23 cellular contexts compared by ENCODE assay signal in the genomic region with DNA sequence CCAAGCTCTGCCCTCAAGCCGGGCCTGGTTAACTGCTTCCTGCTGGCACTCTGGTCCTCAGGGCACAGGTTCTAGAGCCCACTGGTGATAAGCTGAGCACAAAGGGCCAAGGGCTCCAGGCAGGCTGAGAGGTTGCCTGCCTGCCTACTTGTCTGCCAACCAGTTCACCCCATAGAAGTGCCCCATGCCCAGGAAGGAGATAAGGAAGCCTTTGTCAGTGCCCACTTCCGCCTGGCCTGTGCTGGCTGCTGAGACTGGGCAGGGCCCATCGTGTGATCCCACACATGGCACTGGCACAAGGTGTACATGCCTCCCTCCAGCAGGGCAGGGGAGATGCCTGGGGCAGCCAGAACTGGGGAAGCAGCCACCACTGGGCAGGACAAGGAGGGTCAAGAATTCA. TPM values are rescaled to one million over a fixed set of nuclear protein-coding genes. Genes with fewer than 3 reads are reported as not detected.
A peak's percentile ranks its signal among the peaks of the same experiment; 100 is the strongest.
DNase-seq lines count a peak whose midpoint lies in the region; ATAC-seq and TF ChIP-seq lines count a peak whose summit lies in the region.
"Had no signal": no experiment of that assay in that cellular context is flagged by ENCODE, and none has a peak within 500 bp of the region (broad histone marks: within the 10 kb centered on the region; RNA-seq: fewer than 3 reads in every experiment).

No MANE protein-coding gene starts in this region.

- no CpG with 5 or more reads among the region's 3 CpGs for WGBS in neuronal stem cell (ENCODE audit: extremely low coverage in 2 of 2, insufficient read length in 2 of 2, insufficient replicate concordance in 1 of 2), 2 donors
- WGBS in prostate gland, result 82% methylated on average over 3 of the region's 3 CpGs

- H3K27me3 Mint-ChIP-seq in MCF 10A (ENCODE audit: insufficient read depth, unreplicated experiment), result no peaks in the 10 kb centered on the region
- H3K27me3 Mint-ChIP-seq in effector memory CD8-positive, alpha-beta T cell, result no peaks in the 10 kb centered on the region
- H3K27me3 Mint-ChIP-seq: activated CD4-positive, alpha-beta T cell treated with anti-CD3 and anti-CD28 coated beads, Interleukin-2, amount 10 ng/mL, durations not matched to agents 7 days and 5 days; activated naive CD8-positive, alpha-beta T cell had no signal

- H4K91ac ChIP-seq in neuronal stem cell (ENCODE audit: low read depth, low read length, poor library complexity), result no peak overlapping the region

- no peak overlapping the region for H2BK120ac ChIP-seq in neuronal stem cell (ENCODE audit: low read depth, low read length)

- TF ChIP-seq POLR2A in breast epithelium (IDR thresholded peaks at IDR 0.05) (no peak), prostate gland (IDR thresholded peaks at IDR 0.05) (no peak)

- no peaks in the 10 kb centered on the region for H3K9me3 ChIP-seq in breast epithelium
- no peaks in the 10 kb centered on the region for H3K9me3 ChIP-seq in right atrium auricular region
- no peaks in the 10 kb centered on the region for H3K9me3 ChIP-seq in neuronal stem cell (replicated peaks in 1 of 2; ENCODE audit: control insufficient read depth in 2 of 2, insufficient read depth in 1 of 2, low read depth in 1 of 2, low read length in 2 of 2)
- H3K9me3 ChIP-seq in prostate gland, result no peaks in the 10 kb centered on the region
- H3K9me3 ChIP-seq: esophagus squamous epithelium, thyroid gland had no signal

- DNase-seq in breast epithelium (ENCODE audit: low spot score in 2 of 2), result no peak
- DNase-seq in MCF 10A (ENCODE audit: unreplicated experiment), result no peak
- no peak for DNase-seq in right atrium auricular region (ENCODE audit: low spot score)
- DNase-seq in neuronal stem cell (ENCODE audit: low spot score), result no peak
- no peak for DNase-seq in effector memory CD8-positive, alpha-beta T cell
- DNase-seq in prostate gland (ENCODE audit: low spot score), result no peak
- no peak for DNase-seq in GDM1 (lab: John Stamatoyannopoulos, UW)
- no peak for DNase-seq in ACHN
- DNase-seq: activated CD4-positive, alpha-beta T cell treated with anti-CD3 and anti-CD28 coated beads, Interleukin-2, amount 10 ng/mL, durations not matched to agents 7 days and 5 days; esophagus squamous epithelium; Kasumi-1; NCI-H1048; NCI-H1930; NCI-H345; nephron progenitor cell; SIG-M5; stimulated activated CD4-positive, alpha-beta T cell treated with anti-CD3 and anti-CD28 coated beads, Interleukin-2, amount 100 ng/mL, for 48 hours; stimulated activated naive CD4-positive, alpha-beta T cell; thyroid gland; WERI-Rb-1 had no signal

- H2AFZ ChIP-seq in neuronal stem cell (ENCODE audit: low read length), result no peak overlapping the region
- H2AFZ ChIP-seq: GM23338 had no signal

- no peaks in the 10 kb centered on the region for H3K27me3 ChIP-seq in breast epithelium
- H3K27me3 ChIP-seq in right atrium auricular region, result no peaks in the 10 kb centered on the region
- H3K27me3 ChIP-seq in neuronal stem cell (ENCODE audit: control insufficient read depth in 3 of 3, insufficient read depth in 3 of 3, low read depth in 1 of 3, low read length in 3 of 3), result no peaks in the 10 kb centered on the region
- H3K27me3 ChIP-seq in prostate gland (replicated peaks; ENCODE audit: insufficient read depth), result no peaks in the 10 kb centered on the region
- H3K27me3 ChIP-seq: esophagus squamous epithelium, thyroid gland had no signal

- CTCF ChIA-PET in MCF 10A (lab: Yijun Ruan, JAX), result interaction anchor here (0.6 to 2.2 kb wide), 3 partner anchors 22 to 184 kb away, joined by 3 to 6 read pairs (median 3); no protein-coding TSS in a partner anchor

- no peak overlapping the region for H2AK5ac ChIP-seq in neuronal stem cell (ENCODE audit: low read depth, low read length)

- H2BK15ac ChIP-seq in neuronal stem cell (ENCODE audit: low read length), result no peak overlapping the region

- ATAC-seq in effector memory CD8-positive, alpha-beta T cell (replicated peaks), result no peak
- ATAC-seq: GM23338 had no signal

- no peak overlapping the region for H3K9ac ChIP-seq in neuronal stem cell (ENCODE audit: low read depth, low read length, poor library complexity)

- H3K27ac Mint-ChIP-seq in MCF 10A (ENCODE audit: low read depth, unreplicated experiment), result no peak overlapping the region
- H3K27ac Mint-ChIP-seq in effector memory CD8-positive, alpha-beta T cell, result no peak overlapping the region
- H3K27ac Mint-ChIP-seq: activated CD4-positive, alpha-beta T cell treated with anti-CD3 and anti-CD28 coated beads, Interleukin-2, amount 10 ng/mL, durations not matched to agents 7 days and 5 days; activated naive CD8-positive, alpha-beta T cell; GM23338; T-helper 1 cell treated with Interleukin-12 subunit alpha and Interleukin-12 subunit beta and Interleukin-4 antibody, amounts not matched to agents 30 μg/mL and 1 μg/mL, for 36 hours had no signal

- H3K4me3 ChIP-seq in breast epithelium (no peak overlapping the region), right atrium auricular region (no peak overlapping the region), neuronal stem cell (ENCODE audit: low read length in 2 of 2) (no peak overlapping the region), prostate gland (no peak overlapping the region)
- H3K4me3 ChIP-seq: esophagus squamous epithelium, GM23338, thyroid gland had no signal

- peak overlapping the region; percentile 67 for H3K18ac ChIP-seq in neuronal stem cell (ENCODE audit: low read length)

- H3K4me2 ChIP-seq in neuronal stem cell (ENCODE audit: insufficient read depth, low read length, poor library complexity, severe bottlenecking), result no peak overlapping the region
- H3K4me2 ChIP-seq: GM23338 had no signal

- in situ Hi-C loops in ACHN (cut with HindIII; ENCODE audit: low pct_ligation_motif_present, low pct_unique_long_range_greater_than_20kb, low sequenced_read_pairs), result no loop called here

- POLR2A ChIA-PET in MCF 10A (lab: Yijun Ruan, JAX), result interaction anchor here (0.6 to 0.8 kb wide), 2 partner anchors 9 to 170 kb away, joined by 3 read pairs; partner anchors contain the start of gene KDF1

- no peak overlapping the region for H3K4me3 Mint-ChIP-seq in MCF 10A (ENCODE audit: unreplicated experiment)
- H3K4me3 Mint-ChIP-seq in effector memory CD8-positive, alpha-beta T cell, result no peak overlapping the region
- H3K4me3 Mint-ChIP-seq: activated CD4-positive, alpha-beta T cell treated with anti-CD3 and anti-CD28 coated beads, Interleukin-2, amount 10 ng/mL, durations not matched to agents 7 days and 5 days; activated naive CD8-positive, alpha-beta T cell; GM23338; nephron progenitor cell; T-helper 1 cell treated with Interleukin-12 subunit alpha and Interleukin-12 subunit beta and Interleukin-4 antibody, amounts not matched to agents 30 μg/mL and 1 μg/mL, for 36 hours had no signal

- H3K23ac ChIP-seq in neuronal stem cell (ENCODE audit: low read depth, low read length, poor library complexity), result peak overlapping the region; percentile 40

- intact Hi-C loops in breast epithelium (cut with DNase I; ENCODE audit: low total_unique reads) (no loop called here), MCF 10A (cut with micrococcal nuclease) (no loop called here), prostate gland (cut with DNase I) (no loop called here)

- no peak overlapping the region for H3K4ac ChIP-seq in neuronal stem cell (ENCODE audit: low read length)

- no peaks in the 10 kb centered on the region for H3K36me3 ChIP-seq in breast epithelium
- H3K36me3 ChIP-seq in right atrium auricular region, result no peaks in the 10 kb centered on the region
- no peaks in the 10 kb centered on the region for H3K36me3 ChIP-seq in neuronal stem cell (replicated peaks in 1 of 2; ENCODE audit: control insufficient read depth in 2 of 2, insufficient read depth in 2 of 2, low read length in 2 of 2)
- no peaks in the 10 kb centered on the region for H3K36me3 ChIP-seq in prostate gland
- H3K36me3 ChIP-seq: thyroid gland had no signal

- H2BK12ac ChIP-seq in neuronal stem cell (ENCODE audit: low read length), result no peak overlapping the region

- peaks cover 0 to 2% of the 10 kb centered on the region in 2 donors for H3K4me1 ChIP-seq in breast epithelium
- H3K4me1 ChIP-seq in right atrium auricular region, result peaks cover 0 to 37% of the 10 kb centered on the region in 2 donors
- H3K4me1 ChIP-seq in neuronal stem cell (ENCODE audit: control insufficient read depth in 2 of 2, insufficient read depth in 1 of 2, low read depth in 1 of 2, low read length in 2 of 2), result peaks cover 0 to 2% of the 10 kb centered on the region in 2 donors
- H3K4me1 ChIP-seq in prostate gland (replicated peaks), result no peaks in the 10 kb centered on the region
- H3K4me1 ChIP-seq: thyroid gland had no signal

- H2BK5ac ChIP-seq in neuronal stem cell (ENCODE audit: low read length), result no peak overlapping the region

- H3K79me1 ChIP-seq in neuronal stem cell (ENCODE audit: low read depth, low read length), result peaks cover under 1% of the 10 kb centered on the region

- no peak overlapping the region for H4K8ac ChIP-seq in neuronal stem cell (ENCODE audit: low read depth, low read length)

- peak overlapping the region; percentile 70 to 72 for H3K27ac ChIP-seq in breast epithelium
- peak overlapping the region; percentile 65 to 66 for H3K27ac ChIP-seq in right atrium auricular region
- H3K27ac ChIP-seq in neuronal stem cell (replicated peaks; ENCODE audit: low read length), result no peak overlapping the region
- no peak overlapping the region for H3K27ac ChIP-seq in prostate gland
- H3K27ac ChIP-seq: esophagus squamous epithelium, thyroid gland, WERI-Rb-1 had no signal

- H3K14ac ChIP-seq in neuronal stem cell (ENCODE audit: low read length), result no peak overlapping the region

- H3K4me1 Mint-ChIP-seq in MCF 10A (ENCODE audit: insufficient read depth, unreplicated experiment), result no peaks in the 10 kb centered on the region
- H3K4me1 Mint-ChIP-seq in effector memory CD8-positive, alpha-beta T cell (ENCODE audit: low read depth in 2 of 2), result peaks cover 3 to 8% of the 10 kb centered on the region in 2 donors

- H3K36me3 Mint-ChIP-seq in MCF 10A (ENCODE audit: insufficient read depth, unreplicated experiment), result peaks cover 26% of the 10 kb centered on the region
- peaks cover 26% of the 10 kb centered on the region for H3K36me3 Mint-ChIP-seq in effector memory CD8-positive, alpha-beta T cell (ENCODE audit: insufficient read depth)

- no TSS peak for BruUV-seq in MCF 10A (replicated peaks; lab: Mats Ljungman, UMichigan)

- H3K9me3 Mint-ChIP-seq in MCF 10A (ENCODE audit: unreplicated experiment), result no peaks in the 10 kb centered on the region
- no peaks in the 10 kb centered on the region for H3K9me3 Mint-ChIP-seq in effector memory CD8-positive, alpha-beta T cell
- H3K9me3 Mint-ChIP-seq: activated CD4-positive, alpha-beta T cell treated with anti-CD3 and anti-CD28 coated beads, Interleukin-2, amount 10 ng/mL, durations not matched to agents 7 days and 5 days; GM23338; nephron progenitor cell; T-helper 1 cell treated with Interleukin-12 subunit alpha and Interleukin-12 subunit beta and Interleukin-4 antibody, amounts not matched to agents 30 μg/mL and 1 μg/mL, for 36 hours had no signal

- no peak for TF ChIP-seq CTCF in breast epithelium (IDR thresholded peaks at IDR 0.05)
- no peak for TF ChIP-seq CTCF in MCF 10A (IDR thresholded peaks at IDR 0.05; ENCODE audit: unreplicated experiment)
- TF ChIP-seq CTCF in right atrium auricular region (IDR thresholded peaks at IDR 0.05), result no peak
- no peak for TF ChIP-seq CTCF in prostate gland (IDR thresholded peaks at IDR 0.05)

RNA-seq across cellular contexts. Expression of gene SLC9A1, which starts 24.1 kb away (rescaled TPM):
- total RNA-seq in breast epithelium (10 to 100 TPM in 2 of 3 donors, 1 to 10 TPM in 1; 6.1 to 14.2 (median 13.8) TPM), MCF 10A (2022) (70.5 and 88.8 TPM in 2 replicates), right atrium auricular region (10 to 100 TPM; 20.0 to 28.3 TPM), prostate gland (10 to 100 TPM; 22.9 to 30.4 TPM)
- 9.4 TPM for polyA plus RNA-seq in neuronal stem cell (2013, experiment 1 of 2)
- polyA plus RNA-seq in neuronal stem cell (2013, experiment 2 of 2), result 9.4 TPM

Comparison
In these comparisons a context has a peak if more than half of its experiments do, and no peak if none do; other contexts are left out.
1. H3K27ac ChIP-seq: peak in breast epithelium (2 of 2) and right atrium auricular region (2 of 2); none in neuronal stem cell (single experiment) and prostate gland (0 of 2).